Comparison of ENCODE assay signal across 1 cellular context in genomic region chr5:145991044-145991575, GRCh38.
TF ChIP-seq lines count a peak whose summit lies in the region.

No MANE protein-coding gene starts in this region.

TF ChIP-seq in WTC11, 78 proteins besides CTCF, POLR2A, EP300 and RAD21 (continued from another document):
- TF ChIP-seq PRDM15 (CRISPR knock-in tag; IDR thresholded peaks at IDR 0.05) (no peak), SP1 (CRISPR knock-in tag; conservative IDR thresholded peaks at IDR 0.05) (no peak), NFYB (CRISPR knock-in tag; conservative IDR thresholded peaks at IDR 0.05; ENCODE audit: low read depth) (no peak), CDX4 (CRISPR knock-in tag; IDR thresholded peaks at IDR 0.05; ENCODE audit: borderline replicate concordance) (no peak), RELA (CRISPR knock-in tag; IDR thresholded peaks at IDR 0.05; ENCODE audit: borderline replicate concordance) (no peak), ATF6 (CRISPR knock-in tag; IDR thresholded peaks at IDR 0.05) (no peak), KAT7 (CRISPR knock-in tag; IDR thresholded peaks at IDR 0.05; ENCODE audit: borderline replicate concordance) (no peak), TP53 (CRISPR knock-in tag; IDR thresholded peaks at IDR 0.05) (no peak), JUN (CRISPR knock-in tag; IDR thresholded peaks at IDR 0.05) (no peak), E2F5 (CRISPR knock-in tag; IDR thresholded peaks at IDR 0.05) (no peak), GTF2I (CRISPR knock-in tag; conservative IDR thresholded peaks at IDR 0.05) (no peak), ZBTB43 (CRISPR knock-in tag; IDR thresholded peaks at IDR 0.05) (no peak)
